9 cellular contexts compared by ENCODE assay signal in the genomic region with DNA sequence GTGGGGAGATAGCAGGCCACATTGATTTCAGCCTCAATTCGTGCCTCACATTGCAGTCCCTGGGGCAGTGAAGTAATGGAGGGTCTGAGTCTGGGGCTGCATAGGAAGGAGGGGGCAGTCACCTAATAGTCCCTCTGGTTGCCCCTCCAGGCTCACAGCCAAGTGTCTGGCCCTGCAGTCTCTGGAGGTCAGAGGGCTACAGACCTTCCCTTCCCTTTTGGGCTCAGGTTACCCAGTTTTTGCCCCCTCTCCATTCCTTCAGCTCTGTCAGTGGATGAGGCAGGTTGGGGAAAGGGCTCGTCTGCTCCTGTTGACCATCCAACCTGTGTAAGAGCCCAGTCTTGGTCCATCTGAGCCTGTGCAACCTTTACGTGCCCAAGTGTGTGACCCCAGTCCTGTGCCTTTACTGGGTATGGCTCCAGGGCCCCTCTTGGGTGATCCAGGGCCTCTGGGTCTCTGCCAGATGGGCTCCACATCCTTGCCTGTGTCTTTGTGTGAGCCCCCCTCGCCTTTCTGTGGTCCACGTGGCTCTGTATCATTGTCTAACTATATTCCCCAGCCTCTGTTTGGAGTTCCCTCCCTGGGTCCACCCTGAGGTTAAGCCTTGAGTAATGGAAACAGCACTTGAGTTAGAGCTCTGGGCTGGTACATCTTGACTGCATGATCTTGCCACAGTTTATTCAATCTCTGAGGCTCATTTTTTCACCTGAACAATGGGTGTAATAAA. TPM values are rescaled to one million over a fixed set of nuclear protein-coding genes. Genes with fewer than 3 reads are reported as not detected.
DNase-seq lines count a peak whose midpoint lies in the region; ATAC-seq and TF ChIP-seq lines count a peak whose summit lies in the region.
"Had no signal": no experiment of that assay in that cellular context is flagged by ENCODE, and none has a peak within 500 bp of the region (broad histone marks: within the 10 kb centered on the region; RNA-seq: fewer than 3 reads in every experiment).

No MANE protein-coding gene starts in this region.

- in situ Hi-C loops in HAP-1 (cut with MboI; ENCODE audit: low sequenced_read_pairs): no loop called here

- peaks cover 17% of the 10 kb centered on the region for H3K79me2 ChIP-seq in ACC112 (ENCODE audit: control insufficient read depth, insufficient read depth, low read length, unreplicated experiment)

- H3K4me1 ChIP-seq in ACC112 (ENCODE audit: control insufficient read depth, insufficient read depth, low read length, unreplicated experiment) (peaks cover 45% of the 10 kb centered on the region), HUES6 (ENCODE audit: control insufficient read depth, insufficient read depth, low read length) (peaks cover 49% of the 10 kb centered on the region), colonic mucosa (peaks cover 42% of the 10 kb centered on the region), muscle layer of duodenum (ENCODE audit: control insufficient read depth in 1 of 2, insufficient read depth in 2 of 2, low read length in 2 of 2) (peaks cover 56 to 76% of the 10 kb centered on the region in 2 donors), HAP-1 (peaks cover 35% of the 10 kb centered on the region), mucosa of descending colon (ENCODE audit: low read depth) (peaks cover 59% of the 10 kb centered on the region)

- H2AFZ ChIP-seq in ACC112 (ENCODE audit: low read length, unreplicated experiment): no peak overlapping the region

- intact Hi-C loops in colonic mucosa (cut with DNase I) (no loop called here), mucosa of descending colon (cut with DNase I, micrococcal nuclease) (loop anchor here in 1 of 2 donors (5.0 kb wide), 1 partner anchor 35 kb away; no protein-coding TSS in a partner anchor)

- no peaks in the 10 kb centered on the region for H3K9me3 ChIP-seq in HUES6 (ENCODE audit: control insufficient read depth, insufficient read depth, low read depth, low read length)
- no peaks in the 10 kb centered on the region for H3K9me3 ChIP-seq in colonic mucosa
- no peaks in the 10 kb centered on the region for H3K9me3 ChIP-seq in muscle layer of duodenum (ENCODE audit: control insufficient read depth in 1 of 2, low read length in 2 of 2)
- no peaks in the 10 kb centered on the region for H3K9me3 ChIP-seq in HAP-1
- no peaks in the 10 kb centered on the region for H3K9me3 ChIP-seq in mucosa of descending colon

- H3K4me3 ChIP-seq in ACC112 (ENCODE audit: low read depth, low read length) (peak overlapping the region; percentile 93), HUES6 (ENCODE audit: low read depth, low read length) (peak overlapping the region; percentile 85), colonic mucosa (no peak overlapping the region), muscle layer of duodenum (ENCODE audit: low read depth in 1 of 2, low read length in 2 of 2) (peak overlapping the region in 1 of 2 donors; percentile 53), HAP-1 (no peak overlapping the region; the same call in 1 of the 2 replicates), mucosa of descending colon (no peak overlapping the region)

- H3K9ac ChIP-seq in HUES6 (ENCODE audit: low read length) (peak overlapping the region; percentile 37), colonic mucosa (ENCODE audit: low read depth in 2 of 2, low read length in 2 of 2) (peak overlapping the region; percentile 38 to 43)

- no peak for DNase-seq in colonic mucosa
- DNase-seq in epidermal melanocyte (ENCODE audit: insufficient read length, low spot score): no peak
- no peak for DNase-seq in HAP-1 (ENCODE audit: low spot score in 2 of 2)
- DNase-seq in mucosa of descending colon: no peak
- no peak for DNase-seq in NCI-H187 treated with DMSO at 0.1 percent for 48 hours (lab: John Stamatoyannopoulos, UW)

- TF ChIP-seq CTCF in colonic mucosa (IDR thresholded peaks at IDR 0.05) (no peak), mucosa of descending colon (IDR thresholded peaks at IDR 0.05) (no peak)

- peak overlapping the region; percentile 74 for H3K27ac ChIP-seq in ACC112 (ENCODE audit: low read depth, low read length)
- no peak overlapping the region; the same call in 1 of the 2 replicates for H3K27ac ChIP-seq in HUES6 (ENCODE audit: low read depth, low read length)
- H3K27ac ChIP-seq in colonic mucosa: peak overlapping the region; percentile 92
- peak overlapping the region; percentile 75 for H3K27ac ChIP-seq in muscle layer of duodenum (ENCODE audit: low read length)

- H3K27me3 ChIP-seq in ACC112 (ENCODE audit: insufficient read depth, low read length) (no peaks in the 10 kb centered on the region), HUES6 (ENCODE audit: control insufficient read depth, insufficient read depth, low read length) (no peaks in the 10 kb centered on the region), colonic mucosa (no peaks in the 10 kb centered on the region), muscle layer of duodenum (ENCODE audit: low read depth, low read length) (no peaks in the 10 kb centered on the region), HAP-1 (ENCODE audit: low read depth) (no peaks in the 10 kb centered on the region)

- ATAC-seq in mucosa of descending colon: no peak

- H3K36me3 ChIP-seq in ACC112 (ENCODE audit: insufficient read depth, low read length) (0 out of 2 replicates have a peak, but pooled peaks cover 3% of the 10 kb centered on the region), HUES6 (ENCODE audit: control insufficient read depth, insufficient read depth, low read length) (peaks cover 4% of the 10 kb centered on the region), colonic mucosa (no peaks in the 10 kb centered on the region), muscle layer of duodenum (ENCODE audit: control insufficient read depth in 1 of 2, insufficient read depth in 2 of 2, low read length in 2 of 2) (peaks cover 2 to 15% of the 10 kb centered on the region in 2 donors), HAP-1 (replicated peaks) (peaks cover 5% of the 10 kb centered on the region), mucosa of descending colon (ENCODE audit: low read depth) (no peaks in the 10 kb centered on the region)

RNA-seq across cellular contexts. Expression of a gene that starts 13.1 kb away (rescaled TPM):
- total RNA-seq in colonic mucosa: 10 to 100 TPM; 47.8 to 54.6 TPM
- 10 to 100 TPM; 47.3 to 78.0 (median 50.0) TPM for total RNA-seq in mucosa of descending colon

RNA-seq across cellular contexts. Expression of a gene that starts 19.7 kb away (rescaled TPM):
- total RNA-seq in colonic mucosa (1 to 10 TPM in 1 of 2 donors, under 1 TPM in 1; 0.32 to 1.0 TPM), mucosa of descending colon (1 to 10 TPM in 1 of 3 donors, not detected in 2; 1.0 TPM)
- total RNA-seq: bronchial epithelial cell had no signal

RNA-seq across cellular contexts. Expression of a gene that starts 20.2 kb away (rescaled TPM):
- 10 to 100 TPM; 42.5 to 53.0 TPM for total RNA-seq in colonic mucosa
- 10 to 100 TPM; 15.3 to 32.6 (median 22.9) TPM for total RNA-seq in mucosa of descending colon

RNA-seq across cellular contexts. Expression of a gene that starts 27.3 kb away (rescaled TPM):
- total RNA-seq in colonic mucosa (10 to 100 TPM; 46.7 to 57.3 TPM), mucosa of descending colon (10 to 100 TPM; 35.7 to 75.2 (median 42.0) TPM)

RNA-seq across cellular contexts. Expression of a gene that starts 30.9 kb away (rescaled TPM):
- total RNA-seq in colonic mucosa: under 1 TPM; 0.24 to 0.94 TPM
- total RNA-seq in mucosa of descending colon: under 1 TPM in 2 of 3 donors, not detected in 1; 0.17 to 0.63 TPM

Comparison
In these comparisons a context has a peak if more than half of its experiments do, and no peak if none do; other contexts are left out.
1. H3K4me3 ChIP-seq: peak in ACC112 (single experiment) and HUES6 (single experiment); none in colonic mucosa (single experiment), HAP-1 (single experiment) and mucosa of descending colon (single experiment).